Comparison of ENCODE assay signal across 8 cellular contexts in the genomic region with DNA sequence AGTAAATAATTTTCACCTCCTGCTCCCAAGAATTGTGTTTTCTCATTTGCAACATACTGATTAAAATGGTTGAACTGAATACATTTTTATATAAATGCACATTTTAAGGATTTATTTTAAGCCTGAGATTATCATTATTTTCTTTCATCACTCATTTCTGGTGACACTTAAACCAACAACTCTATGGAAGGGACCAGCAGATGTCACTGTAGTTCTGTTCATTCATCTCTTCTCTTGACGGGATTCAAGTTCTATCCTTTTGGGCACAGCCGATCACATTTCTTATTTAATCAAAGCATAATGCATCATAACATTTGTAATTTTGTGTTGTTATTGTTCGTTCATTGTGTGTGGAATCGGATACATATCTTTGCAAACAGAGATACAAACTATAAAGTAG.
DNase-seq lines count a peak whose midpoint lies in the region; ATAC-seq and TF ChIP-seq lines count a peak whose summit lies in the region.

No MANE protein-coding gene starts in this region.

- no peak overlapping the region for H3K4me3 ChIP-seq in fibroblast of mammary gland (ENCODE audit: control insufficient read depth, low read depth, low read length)
- no peak overlapping the region for H3K4me3 ChIP-seq in colonic mucosa

- ATAC-seq in GM18520 (IDR thresholded peaks at IDR 0.05; ENCODE audit: unreplicated experiment) (no peak), HG03460 (IDR thresholded peaks at IDR 0.05; ENCODE audit: unreplicated experiment) (no peak)

- H3K27me3 ChIP-seq in colonic mucosa: no peaks in the 10 kb centered on the region

- H3K4me1 ChIP-seq in colonic mucosa: no peaks in the 10 kb centered on the region

- intact Hi-C loops in colonic mucosa (cut with DNase I): loop anchor here (10.0 kb wide), 2 partner anchors 957 to 1017 kb away; no protein-coding TSS in a partner anchor

- DNase-seq in NCI-H1105 treated with DMSO at 0.1 percent for 48 hours (lab: John Stamatoyannopoulos, UW): peak; percentile 52
- DNase-seq in NCI-H1105 (lab: John Stamatoyannopoulos, UW): no peak
- DNase-seq in OCI-M1 (lab: John Stamatoyannopoulos, UW): peak; percentile 69
- peak; percentile 75 for DNase-seq in fibroblast of mammary gland (ENCODE audit: low read depth)
- peak; percentile 90 for DNase-seq in pons (ENCODE audit: low spot score)
- no peak for DNase-seq in colonic mucosa

- H3K36me3 ChIP-seq in colonic mucosa: no peaks in the 10 kb centered on the region

- no peak overlapping the region for H3K9ac ChIP-seq in colonic mucosa (ENCODE audit: low read depth in 2 of 2, low read length in 2 of 2)

- no peak overlapping the region for H3K27ac ChIP-seq in colonic mucosa

- H3K9me3 ChIP-seq in colonic mucosa: no peaks in the 10 kb centered on the region

- TF ChIP-seq CTCF in fibroblast of mammary gland (conservative IDR thresholded peaks at IDR 0.05; ENCODE audit: control insufficient read depth, insufficient read depth, low read depth, low read length) (peak; percentile 54), colonic mucosa (IDR thresholded peaks at IDR 0.05) (no peak)

Comparison
In these comparisons a context has a peak if more than half of its experiments do, and no peak if none do; other contexts are left out.
1. DNase-seq: peak in NCI-H1105 treated with DMSO at 0.1 percent for 48 hours (single experiment), OCI-M1 (single experiment), fibroblast of mammary gland (single experiment) and pons (single experiment); none in NCI-H1105 (single experiment) and colonic mucosa (single experiment).